Comparison of ENCODE assay signal across 8 cellular contexts in genomic region chr6:156686429-156686939, GRCh38.
DNase-seq lines count a peak whose midpoint lies in the region; ATAC-seq and TF ChIP-seq lines count a peak whose summit lies in the region.

No MANE protein-coding gene starts in this region.

- H3K9me3 ChIP-seq in HEK293 (ENCODE audit: control insufficient read depth, insufficient read depth, low read depth, low read length): no peaks in the 10 kb centered on the region
- no peaks in the 10 kb centered on the region for H3K9me3 ChIP-seq in tibial artery

- POLR2A ChIA-PET in HEK293 (lab: Yijun Ruan, JAX): interaction anchor here (1.0 to 2.1 kb wide), 4 partner anchors 91 to 336 kb away, joined by 3 to 8 read pairs (median 4); partner anchors contain the start of gene ARID1B
- POLR2A ChIA-PET in activated CD4-positive, alpha-beta memory T cell treated with anti-CD3 and anti-CD28 coated beads for 36 hours (lab: Charles Lee): interaction anchor here (1.1 to 2.3 kb wide), 4 partner anchors 90 to 334 kb away, joined by 4 to 8 read pairs (median 4); partner anchors contain the start of gene ARID1B

- peak overlapping the region; percentile 73 for H3K27ac Mint-ChIP-seq in activated CD4-positive, alpha-beta memory T cell treated with anti-CD3 and anti-CD28 coated beads for 36 hours

- H3K36me3 Mint-ChIP-seq in activated CD4-positive, alpha-beta memory T cell treated with anti-CD3 and anti-CD28 coated beads for 36 hours: no peaks in the 10 kb centered on the region

- peak overlapping the region; percentile 83 for H3K4me3 ChIP-seq in HEK293 (ENCODE audit: low read depth, low read length)
- peak overlapping the region; percentile 60 to 84 for H3K4me3 ChIP-seq in tibial artery

- TF ChIP-seq POLR2A in erythroblast (IDR thresholded peaks at IDR 0.05; ENCODE audit: low read length): no peak

- H3K4me3 Mint-ChIP-seq in activated CD4-positive, alpha-beta memory T cell treated with anti-CD3 and anti-CD28 coated beads for 36 hours: peak overlapping the region; percentile 77

- intact Hi-C loops in activated CD4-positive, alpha-beta memory T cell treated with anti-CD3 and anti-CD28 coated beads for 36 hours (cut with micrococcal nuclease): loop anchor here (2.0 to 10.0 kb wide), 5 partner anchors 34 to 1372 kb away; partner anchors contain the start of gene TFB1M
- intact Hi-C loops in tibial artery (cut with DNase I; ENCODE audit: low total_unique reads): loop anchor here (2.0 kb wide), 2 partner anchors 32 to 334 kb away; no protein-coding TSS in a partner anchor

- H3K4me1 Mint-ChIP-seq in activated CD4-positive, alpha-beta memory T cell treated with anti-CD3 and anti-CD28 coated beads for 36 hours (ENCODE audit: low read depth): peaks cover 22% of the 10 kb centered on the region

- peak; percentile 68 for DNase-seq in DMS153 (lab: John Stamatoyannopoulos, UW)
- peak; percentile 84 for DNase-seq in NCI-H2107 treated with DMSO at 0.1 percent for 48 hours (lab: John Stamatoyannopoulos, UW; ENCODE audit: unreplicated experiment)
- DNase-seq in activated CD4-positive, alpha-beta memory T cell treated with anti-CD3 and anti-CD28 coated beads for 36 hours: peak; percentile 49
- DNase-seq in erythroblast (lab: John Stamatoyannopoulos, UW): peak; percentile 79 to 81
- DNase-seq in mucosa of gallbladder (ENCODE audit: low spot score): peak; percentile 53
- DNase-seq in tibial artery: no peak

- CTCF ChIA-PET in HEK293 (lab: Yijun Ruan, JAX): interaction anchor here (0.6 to 0.9 kb wide), 2 partner anchors 180 to 217 kb away, joined by 3 to 5 read pairs; no protein-coding TSS in a partner anchor
- CTCF ChIA-PET in activated CD4-positive, alpha-beta memory T cell treated with anti-CD3 and anti-CD28 coated beads for 36 hours (lab: Charles Lee): interaction anchor here (0.6 to 1.6 kb wide), 3 partner anchors 34 to 498 kb away, joined by 3 to 4 read pairs (median 3); no protein-coding TSS in a partner anchor

- H3K36me3 ChIP-seq in HEK293 (ENCODE audit: control insufficient read depth in 2 of 2, insufficient read depth in 1 of 2, low read length in 2 of 2): no peaks in the 10 kb centered on the region
- H3K36me3 ChIP-seq in tibial artery: no peaks in the 10 kb centered on the region

- no peak for ATAC-seq in GM21529 (IDR thresholded peaks at IDR 0.05; ENCODE audit: unreplicated experiment)

- H3K27ac ChIP-seq in HEK293 (ENCODE audit: extremely low read depth, low read depth, low read length) (peak overlapping the region; percentile 92), tibial artery (peak overlapping the region; percentile 87 to 88)

- H3K4me1 ChIP-seq in HEK293 (ENCODE audit: control insufficient read depth, insufficient read depth, low read length): peaks cover 3% of the 10 kb centered on the region; the same call in 1 of the 2 replicates
- H3K4me1 ChIP-seq in tibial artery: peaks cover 0 to 18% (median 11%) of the 10 kb centered on the region in 4 donors

- TF ChIP-seq CTCF in HEK293 (tag by site-specific recombination; IDR thresholded peaks at IDR 0.05) (peak; percentile 74), tibial artery (IDR thresholded peaks at IDR 0.05) (peak; percentile 44 to 57)

- H3K27me3 ChIP-seq in tibial artery: no peaks in the 10 kb centered on the region

- H3K27me3 Mint-ChIP-seq in activated CD4-positive, alpha-beta memory T cell treated with anti-CD3 and anti-CD28 coated beads for 36 hours: no peaks in the 10 kb centered on the region

- no peaks in the 10 kb centered on the region for H3K9me3 Mint-ChIP-seq in activated CD4-positive, alpha-beta memory T cell treated with anti-CD3 and anti-CD28 coated beads for 36 hours

TF ChIP-seq in HEK293, 187 proteins besides CTCF, POLR2A, EP300 and RAD21 (continues in another document):
- TF ChIP-seq ZXDB (tag by site-specific recombination; IDR thresholded peaks at IDR 0.05) (peak; percentile 33; the same call in 1 of the 2 replicates), ZNF398 (tag by site-specific recombination; IDR thresholded peaks at IDR 0.05) (peak; percentile 84), ZNF335 (tag by site-specific recombination; conservative IDR thresholded peaks at IDR 0.05) (peak; percentile 76), PATZ1 (tag by site-specific recombination; IDR thresholded peaks at IDR 0.05) (peak; percentile 70), SCRT1 (tag by site-specific recombination; IDR thresholded peaks at IDR 0.05; ENCODE audit: borderline replicate concordance) (peak; percentile 71; the same call in 1 of the 2 replicates), PBX3 (CRISPR knock-in tag; IDR thresholded peaks at IDR 0.05) (no peak), SP7 (tag by site-specific recombination; IDR thresholded peaks at IDR 0.05) (peak; percentile 33), PRDM6 (tag by site-specific recombination; IDR thresholded peaks at IDR 0.05) (peak; percentile 81), ZNF366 (tag by site-specific recombination; conservative IDR thresholded peaks at IDR 0.05) (peak; percentile 91), SCRT2 (tag by site-specific recombination; IDR thresholded peaks at IDR 0.05) (peak; percentile 55; the same call in 1 of the 2 replicates), ZNF362 (tag by site-specific recombination; IDR thresholded peaks at IDR 0.05) (peak; percentile 86), ZNF660 (tag by site-specific recombination; IDR thresholded peaks at IDR 0.05) (peak; percentile 45; the same call in 1 of the 2 replicates)

Comparison
In these comparisons a context has a peak if more than half of its experiments do, and no peak if none do; other contexts are left out.
1. DNase-seq: peak in DMS153 (single experiment), NCI-H2107 treated with DMSO at 0.1 percent for 48 hours (single experiment), activated CD4-positive, alpha-beta memory T cell treated with anti-CD3 and anti-CD28 coated beads for 36 hours (single experiment), erythroblast (2 of 2) and mucosa of gallbladder (single experiment); none in tibial artery (0 of 2).